Comparison of ENCODE assay signal across 8 cellular contexts in the genomic region with DNA sequence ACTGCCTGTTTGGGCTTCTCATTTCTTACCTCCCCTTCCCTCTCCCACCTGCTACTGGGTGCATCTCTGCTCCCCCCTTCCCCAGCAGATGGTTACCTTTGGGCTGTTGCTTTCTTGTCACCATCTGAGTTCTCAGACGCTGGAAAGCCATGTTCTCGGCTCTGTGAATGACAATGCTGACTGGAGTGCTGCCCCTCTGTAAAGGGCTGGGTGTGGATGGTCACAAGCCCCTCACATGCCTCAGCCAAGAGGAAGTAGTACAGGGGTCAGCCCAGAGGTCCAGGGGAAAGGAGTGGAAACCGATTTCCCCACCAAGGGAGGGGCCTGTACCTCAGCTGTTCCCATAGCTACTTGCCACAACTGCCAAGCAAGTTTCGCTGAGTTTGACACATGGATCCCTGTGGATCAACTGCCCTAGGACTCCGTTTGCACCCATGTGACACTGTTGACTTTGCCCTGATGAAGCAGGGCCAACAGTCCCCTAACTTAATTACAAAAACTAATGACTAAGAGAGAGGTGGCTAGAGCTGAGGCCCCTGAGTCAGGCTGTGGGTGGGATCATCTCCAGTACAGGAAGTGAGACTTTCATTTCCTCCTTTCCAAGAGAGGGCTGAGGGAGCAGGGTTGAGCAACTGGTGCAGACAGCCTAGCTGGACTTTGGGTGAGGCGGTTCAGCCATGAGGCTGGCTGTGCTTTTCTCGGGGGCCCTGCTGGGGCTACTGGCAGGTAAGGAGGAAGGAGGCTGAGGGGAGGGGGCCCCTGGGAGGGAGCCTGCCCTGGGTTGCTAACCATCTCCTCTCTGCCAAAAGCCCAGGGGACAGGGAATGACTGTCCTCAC. TPM values are rescaled to one million over a fixed set of nuclear protein-coding genes. Genes with fewer than 3 reads are reported as not detected.
DNase-seq lines count a peak whose midpoint lies in the region; ATAC-seq, FAIRE-seq and TF ChIP-seq lines count a peak whose summit lies in the region.

A gene with protein sequence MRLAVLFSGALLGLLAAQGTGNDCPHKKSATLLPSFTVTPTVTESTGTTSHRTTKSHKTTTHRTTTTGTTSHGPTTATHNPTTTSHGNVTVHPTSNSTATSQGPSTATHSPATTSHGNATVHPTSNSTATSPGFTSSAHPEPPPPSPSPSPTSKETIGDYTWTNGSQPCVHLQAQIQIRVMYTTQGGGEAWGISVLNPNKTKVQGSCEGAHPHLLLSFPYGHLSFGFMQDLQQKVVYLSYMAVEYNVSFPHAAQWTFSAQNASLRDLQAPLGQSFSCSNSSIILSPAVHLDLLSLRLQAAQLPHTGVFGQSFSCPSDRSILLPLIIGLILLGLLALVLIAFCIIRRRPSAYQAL (plus strand): TSS at position 638 of the 838 bp plus-strand sequence. CDS start 40 bp downstream, at position 678.

- H4K20me1 ChIP-seq in keratinocyte (ENCODE audit: control insufficient read depth, extremely low read depth, insufficient read depth, low read length), result peaks cover 49% of the 10 kb centered on the region

- H3K9me3 ChIP-seq in HUES64 (ENCODE audit: insufficient read depth, low read depth, low read length), result no peaks in the 10 kb centered on the region
- H3K9me3 ChIP-seq in keratinocyte (ENCODE audit: control insufficient read depth, low read depth, low read length), result no peaks in the 10 kb centered on the region

- H3K4me3 ChIP-seq in HUES64 (ENCODE audit: low read length) (no peak within 1 kb of the TSS), brain microvascular endothelial cell (ENCODE audit: low read depth, low read length) (no peak within 1 kb of the TSS), keratinocyte (ENCODE audit: control insufficient read depth in 2 of 3, extremely low read depth in 1 of 3, insufficient read depth in 2 of 3, low read depth in 1 of 3, low read length in 3 of 3) (no peak within 1 kb of the TSS)

- H3K27ac ChIP-seq in HUES64 (ENCODE audit: low read depth, low read length), result peak within 1 kb of the TSS; percentile 49; the same call in 1 of the 2 replicates
- peak within 1 kb of the TSS; percentile 33 for H3K27ac ChIP-seq in brain microvascular endothelial cell
- peak within 1 kb of the TSS; percentile 82 for H3K27ac ChIP-seq in keratinocyte (ENCODE audit: control insufficient read depth, insufficient read depth, low read length)

- in situ Hi-C loops in brain microvascular endothelial cell (cut with HindIII; ENCODE audit: low pct_ligation_motif_present, low sequenced_read_pairs), result no loop called here

- FAIRE-seq in keratinocyte (lab: Jason Lieb, UNC), result peak; percentile 86

- H3K27me3 ChIP-seq in HUES64 (ENCODE audit: insufficient read depth, low read length) (no peaks in the 10 kb centered on the region), brain microvascular endothelial cell (replicated peaks) (no peaks in the 10 kb centered on the region), keratinocyte (ENCODE audit: control insufficient read depth, extremely low read depth, insufficient read depth, low read length) (no peaks in the 10 kb centered on the region)

- H3K9me1 ChIP-seq in keratinocyte (ENCODE audit: control insufficient read depth, extremely low read depth, insufficient read depth, low read length), result peaks cover 3% of the 10 kb centered on the region

- H3K36me3 ChIP-seq in HUES64 (ENCODE audit: insufficient read depth, low read length), result peaks cover 48% of the 10 kb centered on the region
- H3K36me3 ChIP-seq in brain microvascular endothelial cell (replicated peaks), result peaks cover 49% of the 10 kb centered on the region
- peaks cover 27 to 51% of the 10 kb centered on the region in 2 experiments for H3K36me3 ChIP-seq in keratinocyte (ENCODE audit: control insufficient read depth in 2 of 2, extremely low read depth in 1 of 2, insufficient read depth in 2 of 2, low read length in 2 of 2)

- ATAC-seq in GM18517 (IDR thresholded peaks at IDR 0.05; ENCODE audit: unreplicated experiment), result peak; percentile 49

- H3K79me2 ChIP-seq in keratinocyte (ENCODE audit: control insufficient read depth, insufficient read depth, low read length), result peaks cover 40% of the 10 kb centered on the region

- H3K9ac ChIP-seq in HUES64 (ENCODE audit: low read depth, low read length) (no peak within 1 kb of the TSS), keratinocyte (ENCODE audit: control insufficient read depth, extremely low read depth, insufficient read depth, low read length) (peak within 1 kb of the TSS; percentile 55)

- dilution Hi-C loops in keratinocyte (cut with MboI; ENCODE audit: extremely low pct_ligation_motif_present, low sequenced_read_pairs), result no loop called here

- DNase-seq in 8988T (peak; percentile 81), T1000 (lab: John Stamatoyannopoulos, UW) (peak; percentile 81), brain microvascular endothelial cell (peak; percentile 79), keratinocyte (ENCODE audit: low read depth, low spot score) (no peak), NCI-H1436 treated with DMSO at 0.1 percent for 48 hours (lab: John Stamatoyannopoulos, UW) (no peak)
- peak; percentile 57 to 58 for DNase-seq in stimulated activated CD4-positive, alpha-beta T cell treated with anti-CD3 and anti-CD28 coated beads, Interleukin-1b, Interleukin-23, amount 100 ng/mL, for 4 hours (ENCODE audit: low read depth in 2 of 2)

- 42% methylated on average over 7 of the region's 7 CpGs for WGBS in HUES64

- H3K4me1 ChIP-seq in HUES64 (ENCODE audit: insufficient read depth, low read length), result peaks cover 15% of the 10 kb centered on the region
- peaks cover 57% of the 10 kb centered on the region for H3K4me1 ChIP-seq in keratinocyte (ENCODE audit: control insufficient read depth, extremely low read depth, insufficient read depth, low read length)

- no peak within 1 kb of the TSS for H2AFZ ChIP-seq in keratinocyte (ENCODE audit: control insufficient read depth, low read length)

- no peak for TF ChIP-seq CTCF in brain microvascular endothelial cell (IDR thresholded peaks at IDR 0.05; ENCODE audit: low read depth, low read length, missing control alignments)
- TF ChIP-seq CTCF in keratinocyte (optimal IDR thresholded peaks at IDR 0.05 in 1 of 3, IDR thresholded peaks at IDR 0.05 in 1 of 3, conservative IDR thresholded peaks at IDR 0.05 in 1 of 3; ENCODE audit: extremely low read depth in 1 of 3, insufficient read depth in 2 of 3, low read length in 3 of 3), result no peak

- peak within 1 kb of the TSS; percentile 46 for H3K4me2 ChIP-seq in keratinocyte (ENCODE audit: control insufficient read depth, extremely low read depth, insufficient read depth, low read depth, low read length)

RNA-seq across cellular contexts. Expression of the gene that starts here (rescaled TPM):
- polyA plus RNA-seq in HUES64 (2013, experiment 1 of 2), result not detected
- 0.13 TPM for polyA plus RNA-seq in HUES64 (2013, experiment 2 of 2)
- polyA plus RNA-seq in keratinocyte, result 12.2 to 26.6 TPM (median 14.0 TPM) in 3 replicates
- polyA plus RNA-seq in keratinocyte (2011; ENCODE audit: low read depth), result 17.3 TPM
- 8.8 and 11.4 TPM in 2 replicates for polyA plus RNA-seq in keratinocyte (2011; cell fraction: cytosol; rRNA removed)
- polyA plus RNA-seq in keratinocyte (2011; cell fraction: nucleus; rRNA removed), result 2.3 and 4.7 TPM in 2 replicates
- 7.8 and 37.6 TPM in 2 replicates for polyA plus RNA-seq in keratinocyte (2012; ENCODE audit: low replicate concordance)
- 9.5 to 21.7 TPM (median 16.4 TPM) in 3 replicates for polyA minus RNA-seq in keratinocyte
- polyA minus RNA-seq in keratinocyte (2011; cell fraction: cytosol; rRNA and poly(A)+ RNA removed), result 4.0 TPM
- polyA minus RNA-seq in keratinocyte (2011; cell fraction: nucleus; rRNA and poly(A)+ RNA removed), result 1.9 and 2.1 TPM in 2 replicates

Comparison
In these comparisons a context has a peak if more than half of its experiments do, and no peak if none do; other contexts are left out.
1. DNase-seq: peak in 8988T (single experiment), T1000 (single experiment), brain microvascular endothelial cell (single experiment) and stimulated activated CD4-positive, alpha-beta T cell treated with anti-CD3 and anti-CD28 coated beads, Interleukin-1b, Interleukin-23, amount 100 ng/mL, for 4 hours (2 of 2); none in keratinocyte (single experiment) and NCI-H1436 treated with DMSO at 0.1 percent for 48 hours (single experiment).
2. Peak in every context shown above with its lines, with median percentiles within 50 percentile points of each other: H3K27ac ChIP-seq.